In genomic region chr11:67382481-67383136, GRCh38 we compare ENCODE assay signal across 1 cellular context.
TF ChIP-seq lines count a peak whose summit lies in the region.

No MANE protein-coding gene starts in this region.

TF ChIP-seq in HepG2, 621 proteins besides CTCF, POLR2A, EP300 and RAD21 (continued from another document):
- TF ChIP-seq YY1 (IDR thresholded peaks at IDR 0.05; ENCODE audit: insufficient read depth, insufficient replicate concordance, low read depth, low read length) (peak; percentile 59), ZNF687 (CRISPR knock-in tag; IDR thresholded peaks at IDR 0.05) (peak; percentile 31), ZNF292 (CRISPR knock-in tag; IDR thresholded peaks at IDR 0.05; ENCODE audit: borderline replicate concordance, low read depth) (no peak), KMT2B (CRISPR knock-in tag; IDR thresholded peaks at IDR 0.05) (0 out of 2 replicates have a peak, but pooled peaks have one; percentile 26), ZNF451 (CRISPR knock-in tag; IDR thresholded peaks at IDR 0.05) (no peak), HMGXB4 (CRISPR knock-in tag; IDR thresholded peaks at IDR 0.05; ENCODE audit: borderline replicate concordance in 1 of 2, low read depth in 1 of 2) (peak; percentile 31 to 33; a peak in 1 of 4 replicates), TFDP2 (CRISPR knock-in tag; IDR thresholded peaks at IDR 0.05) (no peak), ZMYM3 (CRISPR knock-in tag; IDR thresholded peaks at IDR 0.05) (0 out of 2 replicates have a peak, but pooled peaks have one; percentile 51), ZNF430 (CRISPR knock-in tag; IDR thresholded peaks at IDR 0.05) (no peak), ZNF788 (CRISPR knock-in tag; IDR thresholded peaks at IDR 0.05; ENCODE audit: borderline replicate concordance) (0 out of 2 replicates have a peak, but pooled peaks have one; percentile 28), ZNF280B (CRISPR knock-in tag; IDR thresholded peaks at IDR 0.05; ENCODE audit: borderline replicate concordance) (no peak), PATZ1 (CRISPR knock-in tag; IDR thresholded peaks at IDR 0.05) (peak; percentile 67), ZFP36 (IDR thresholded peaks at IDR 0.05; ENCODE audit: borderline replicate concordance, low read depth, low read length, partially characterized antibody) (peak; percentile 72), SMAD9 (CRISPR knock-in tag; IDR thresholded peaks at IDR 0.05) (0 out of 2 replicates have a peak, but pooled peaks have one; percentile 32), TBX2 (CRISPR knock-in tag; IDR thresholded peaks at IDR 0.05; ENCODE audit: borderline replicate concordance) (peak; percentile 38; the same call in 1 of the 2 replicates), KAT8 (CRISPR knock-in tag; IDR thresholded peaks at IDR 0.05) (0 out of 2 replicates have a peak, but pooled peaks have one; percentile 21), ZNF17 (CRISPR knock-in tag; IDR thresholded peaks at IDR 0.05) (no peak), STAG1 (CRISPR knock-in tag; IDR thresholded peaks at IDR 0.05) (peak; percentile 98), ZFX (CRISPR knock-in tag; IDR thresholded peaks at IDR 0.05; ENCODE audit: low read depth) (peak; percentile 41; the same call in 1 of the 2 replicates), ZNF274 (CRISPR knock-in tag; IDR thresholded peaks at IDR 0.05) (0 out of 2 replicates have a peak, but pooled peaks have one; percentile 48), SMC3 (IDR thresholded peaks at IDR 0.05; ENCODE audit: low read length) (peak; percentile 86), ZNF652 (CRISPR knock-in tag; IDR thresholded peaks at IDR 0.05; ENCODE audit: borderline replicate concordance, low read depth) (peak; percentile 92), ZFP36L2 (CRISPR knock-in tag; IDR thresholded peaks at IDR 0.05) (no peak), ZNF691 (CRISPR knock-in tag; IDR thresholded peaks at IDR 0.05; ENCODE audit: borderline replicate concordance, low read depth) (peak; percentile 39; the same call in 1 of the 2 replicates), YEATS2 (CRISPR knock-in tag; IDR thresholded peaks at IDR 0.05; ENCODE audit: borderline replicate concordance) (peak; percentile 40; the same call in 1 of the 2 replicates), FOSL2 (CRISPR knock-in tag; IDR thresholded peaks at IDR 0.05) (peak; percentile 54), ONECUT2 (CRISPR knock-in tag; IDR thresholded peaks at IDR 0.05) (no peak), HINFP (CRISPR knock-in tag; IDR thresholded peaks at IDR 0.05; ENCODE audit: low read depth) (no peak), GABPB1 (CRISPR knock-in tag; IDR thresholded peaks at IDR 0.05) (peak; percentile 29; the same call in 1 of the 2 replicates), KDM3A (CRISPR knock-in tag; IDR thresholded peaks at IDR 0.05; ENCODE audit: low read depth) (peak; percentile 63; the same call in 1 of the 2 replicates), RBM39 (IDR thresholded peaks at IDR 0.05; ENCODE audit: low read depth, low read length, poor library complexity, severe bottlenecking) (peak; percentile 48), ZNF557 (CRISPR knock-in tag; IDR thresholded peaks at IDR 0.05) (no peak)
TF ChIP-seq in HepG2: peak in this region for 44.
